ENCODE assay signal across 1 cellular context in the genomic region with DNA sequence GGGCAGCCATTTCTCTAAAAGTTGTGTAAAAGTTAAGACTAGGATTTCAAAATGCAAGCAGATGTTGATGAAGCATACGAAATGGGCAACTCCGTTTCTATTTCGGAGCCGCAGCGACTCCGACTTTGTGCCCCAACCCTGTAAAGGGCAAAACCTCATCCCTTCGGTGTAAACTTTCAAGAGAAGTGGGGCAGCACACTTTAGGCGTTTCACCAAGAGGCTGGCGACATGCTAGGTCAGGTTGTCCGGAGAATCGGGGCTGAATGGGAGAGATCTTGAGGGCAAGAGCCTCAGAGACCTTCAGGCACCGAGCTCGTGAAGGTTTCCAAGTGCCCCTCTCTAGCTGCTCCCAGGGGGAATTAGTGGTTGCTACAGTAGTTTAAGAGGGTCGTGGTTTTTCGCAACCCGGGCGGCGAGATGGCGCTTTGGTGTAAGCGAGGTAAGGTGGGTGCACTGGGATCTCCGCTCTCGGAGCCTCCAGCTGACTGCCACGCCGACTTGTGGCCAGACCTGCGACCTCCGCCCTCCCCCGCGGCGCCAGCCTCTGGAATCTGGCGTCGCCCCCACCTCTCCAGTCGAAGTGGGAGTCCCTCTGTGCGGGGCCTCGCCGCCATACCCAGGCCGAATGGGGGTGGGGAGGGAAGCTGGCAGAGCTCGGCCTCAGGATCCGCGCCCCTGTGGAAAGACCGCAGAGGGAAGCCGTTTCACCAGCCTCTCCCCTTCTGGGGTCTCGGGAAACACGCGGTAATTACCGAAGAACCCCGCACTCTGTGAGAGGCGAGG.
TF ChIP-seq lines count a peak whose summit lies in the region.

No MANE protein-coding gene starts in this region.

TF ChIP-seq in HepG2, 621 proteins besides CTCF, POLR2A, EP300 and RAD21 (continued from another document and continues in another):
- TF ChIP-seq, protein P1, sequence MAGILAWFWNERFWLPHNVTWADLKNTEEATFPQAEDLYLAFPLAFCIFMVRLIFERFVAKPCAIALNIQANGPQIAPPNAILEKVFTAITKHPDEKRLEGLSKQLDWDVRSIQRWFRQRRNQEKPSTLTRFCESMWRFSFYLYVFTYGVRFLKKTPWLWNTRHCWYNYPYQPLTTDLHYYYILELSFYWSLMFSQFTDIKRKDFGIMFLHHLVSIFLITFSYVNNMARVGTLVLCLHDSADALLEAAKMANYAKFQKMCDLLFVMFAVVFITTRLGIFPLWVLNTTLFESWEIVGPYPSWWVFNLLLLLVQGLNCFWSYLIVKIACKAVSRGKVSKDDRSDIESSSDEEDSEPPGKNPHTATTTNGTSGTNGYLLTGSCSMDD (CRISPR knock-in tag; IDR thresholded peaks at IDR 0.05): peak; percentile 75; the same call in 1 of the 2 replicates
- TF ChIP-seq PHB2 (IDR thresholded peaks at IDR 0.05; ENCODE audit: partially characterized antibody) (no peak), KAT2B (IDR thresholded peaks at IDR 0.05; ENCODE audit: borderline replicate concordance, low read depth, low read length) (no peak), ZNF891 (CRISPR knock-in tag; IDR thresholded peaks at IDR 0.05) (peak; percentile 69; the same call in 1 of the 2 replicates), ZNF337 (CRISPR knock-in tag; IDR thresholded peaks at IDR 0.05; ENCODE audit: borderline replicate concordance, low read depth) (no peak), ZNF557 (CRISPR knock-in tag; IDR thresholded peaks at IDR 0.05) (peak; percentile 84; the same call in 1 of the 2 replicates), MAZ (IDR thresholded peaks at IDR 0.05; ENCODE audit: borderline replicate concordance, low read depth, low read length) (peak; percentile 93), MAZ (CRISPR knock-in tag; IDR thresholded peaks at IDR 0.05; ENCODE audit: low read depth) (no peak; the same call in none of the 2 replicates), RFX3 (CRISPR knock-in tag; IDR thresholded peaks at IDR 0.05) (no peak), ELF4 (CRISPR knock-in tag; IDR thresholded peaks at IDR 0.05; ENCODE audit: borderline replicate concordance) (no peak), ZNF775 (CRISPR knock-in tag; IDR thresholded peaks at IDR 0.05; ENCODE audit: borderline replicate concordance) (no peak), MTA1 (CRISPR knock-in tag; IDR thresholded peaks at IDR 0.05; ENCODE audit: borderline replicate concordance) (peak; percentile 98), ZBTB38 (CRISPR knock-in tag; IDR thresholded peaks at IDR 0.05) (peak; percentile 31; the same call in 1 of the 2 replicates), SOX6 (IDR thresholded peaks at IDR 0.05) (no peak), SOX6 (CRISPR knock-in tag; IDR thresholded peaks at IDR 0.05) (peak; percentile 53; the same call in 1 of the 2 replicates), ATRX (CRISPR knock-in tag; IDR thresholded peaks at IDR 0.05; ENCODE audit: borderline replicate concordance) (no peak), MXD4 (CRISPR knock-in tag; IDR thresholded peaks at IDR 0.05) (no peak), EZH2 (conservative IDR thresholded peaks at IDR 0.05; ENCODE audit: low read depth, low read length) (no peak), ZNF460 (CRISPR knock-in tag; IDR thresholded peaks at IDR 0.05; ENCODE audit: borderline replicate concordance) (peak; percentile 84), ZNF772 (CRISPR knock-in tag; IDR thresholded peaks at IDR 0.05) (peak; percentile 32; the same call in 1 of the 2 replicates), SMARCE1 (IDR thresholded peaks at IDR 0.05; ENCODE audit: borderline replicate concordance) (no peak), ZNF768 (CRISPR knock-in tag; IDR thresholded peaks at IDR 0.05) (peak; percentile 73; the same call in 1 of the 2 replicates), KLF13 (CRISPR knock-in tag; IDR thresholded peaks at IDR 0.05) (peak; percentile 34; the same call in 1 of the 2 replicates), NR2F1 (CRISPR knock-in tag; IDR thresholded peaks at IDR 0.05) (no peak), MAFG (CRISPR knock-in tag; IDR thresholded peaks at IDR 0.05) (no peak), TCF7 (IDR thresholded peaks at IDR 0.05; ENCODE audit: low read depth) (no peak), SRSF1 (optimal IDR thresholded peaks at IDR 0.05; ENCODE audit: low read depth, low read length) (peak; percentile 99), TAF15 (IDR thresholded peaks at IDR 0.05; ENCODE audit: low read depth, low read length, poor library complexity, severe bottlenecking) (no peak), ZMYM2 (CRISPR knock-in tag; IDR thresholded peaks at IDR 0.05) (peak; percentile 87), CBX2 (IDR thresholded peaks at IDR 0.05; ENCODE audit: low read depth, low read length) (no peak; the same call in 1 of the 2 replicates), CBX2 (CRISPR knock-in tag; IDR thresholded peaks at IDR 0.05; ENCODE audit: low read depth) (peak; percentile 86), MIER2 (CRISPR knock-in tag; IDR thresholded peaks at IDR 0.05) (no peak), ZNF839 (CRISPR knock-in tag; IDR thresholded peaks at IDR 0.05; ENCODE audit: borderline replicate concordance) (0 out of 2 replicates have a peak, but pooled peaks have one; percentile 76), FLYWCH1 (CRISPR knock-in tag; IDR thresholded peaks at IDR 0.05) (no peak), ZSCAN21 (CRISPR knock-in tag; IDR thresholded peaks at IDR 0.05; ENCODE audit: borderline replicate concordance) (0 out of 2 replicates have a peak, but pooled peaks have one; percentile 27), ZFP1 (CRISPR knock-in tag; IDR thresholded peaks at IDR 0.05) (0 out of 2 replicates have a peak, but pooled peaks have one; percentile 8), KLF6 (CRISPR knock-in tag; IDR thresholded peaks at IDR 0.05) (no peak), REPIN1 (CRISPR knock-in tag; IDR thresholded peaks at IDR 0.05; ENCODE audit: borderline replicate concordance, low read depth) (no peak), ZNF552 (CRISPR knock-in tag; IDR thresholded peaks at IDR 0.05; ENCODE audit: borderline replicate concordance) (no peak; the same call in 1 of the 2 replicates)
- TF ChIP-seq, protein P2, sequence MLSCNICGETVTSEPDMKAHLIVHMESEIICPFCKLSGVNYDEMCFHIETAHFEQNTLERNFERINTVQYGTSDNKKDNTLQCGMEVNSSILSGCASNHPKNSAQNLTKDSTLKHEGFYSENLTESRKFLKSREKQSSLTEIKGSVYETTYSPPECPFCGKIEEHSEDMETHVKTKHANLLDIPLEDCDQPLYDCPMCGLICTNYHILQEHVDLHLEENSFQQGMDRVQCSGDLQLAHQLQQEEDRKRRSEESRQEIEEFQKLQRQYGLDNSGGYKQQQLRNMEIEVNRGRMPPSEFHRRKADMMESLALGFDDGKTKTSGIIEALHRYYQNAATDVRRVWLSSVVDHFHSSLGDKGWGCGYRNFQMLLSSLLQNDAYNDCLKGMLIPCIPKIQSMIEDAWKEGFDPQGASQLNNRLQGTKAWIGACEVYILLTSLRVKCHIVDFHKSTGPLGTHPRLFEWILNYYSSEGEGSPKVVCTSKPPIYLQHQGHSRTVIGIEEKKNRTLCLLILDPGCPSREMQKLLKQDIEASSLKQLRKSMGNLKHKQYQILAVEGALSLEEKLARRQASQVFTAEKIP (CRISPR knock-in tag; IDR thresholded peaks at IDR 0.05; ENCODE audit: borderline replicate concordance): no peak
- TF ChIP-seq, protein P3, sequence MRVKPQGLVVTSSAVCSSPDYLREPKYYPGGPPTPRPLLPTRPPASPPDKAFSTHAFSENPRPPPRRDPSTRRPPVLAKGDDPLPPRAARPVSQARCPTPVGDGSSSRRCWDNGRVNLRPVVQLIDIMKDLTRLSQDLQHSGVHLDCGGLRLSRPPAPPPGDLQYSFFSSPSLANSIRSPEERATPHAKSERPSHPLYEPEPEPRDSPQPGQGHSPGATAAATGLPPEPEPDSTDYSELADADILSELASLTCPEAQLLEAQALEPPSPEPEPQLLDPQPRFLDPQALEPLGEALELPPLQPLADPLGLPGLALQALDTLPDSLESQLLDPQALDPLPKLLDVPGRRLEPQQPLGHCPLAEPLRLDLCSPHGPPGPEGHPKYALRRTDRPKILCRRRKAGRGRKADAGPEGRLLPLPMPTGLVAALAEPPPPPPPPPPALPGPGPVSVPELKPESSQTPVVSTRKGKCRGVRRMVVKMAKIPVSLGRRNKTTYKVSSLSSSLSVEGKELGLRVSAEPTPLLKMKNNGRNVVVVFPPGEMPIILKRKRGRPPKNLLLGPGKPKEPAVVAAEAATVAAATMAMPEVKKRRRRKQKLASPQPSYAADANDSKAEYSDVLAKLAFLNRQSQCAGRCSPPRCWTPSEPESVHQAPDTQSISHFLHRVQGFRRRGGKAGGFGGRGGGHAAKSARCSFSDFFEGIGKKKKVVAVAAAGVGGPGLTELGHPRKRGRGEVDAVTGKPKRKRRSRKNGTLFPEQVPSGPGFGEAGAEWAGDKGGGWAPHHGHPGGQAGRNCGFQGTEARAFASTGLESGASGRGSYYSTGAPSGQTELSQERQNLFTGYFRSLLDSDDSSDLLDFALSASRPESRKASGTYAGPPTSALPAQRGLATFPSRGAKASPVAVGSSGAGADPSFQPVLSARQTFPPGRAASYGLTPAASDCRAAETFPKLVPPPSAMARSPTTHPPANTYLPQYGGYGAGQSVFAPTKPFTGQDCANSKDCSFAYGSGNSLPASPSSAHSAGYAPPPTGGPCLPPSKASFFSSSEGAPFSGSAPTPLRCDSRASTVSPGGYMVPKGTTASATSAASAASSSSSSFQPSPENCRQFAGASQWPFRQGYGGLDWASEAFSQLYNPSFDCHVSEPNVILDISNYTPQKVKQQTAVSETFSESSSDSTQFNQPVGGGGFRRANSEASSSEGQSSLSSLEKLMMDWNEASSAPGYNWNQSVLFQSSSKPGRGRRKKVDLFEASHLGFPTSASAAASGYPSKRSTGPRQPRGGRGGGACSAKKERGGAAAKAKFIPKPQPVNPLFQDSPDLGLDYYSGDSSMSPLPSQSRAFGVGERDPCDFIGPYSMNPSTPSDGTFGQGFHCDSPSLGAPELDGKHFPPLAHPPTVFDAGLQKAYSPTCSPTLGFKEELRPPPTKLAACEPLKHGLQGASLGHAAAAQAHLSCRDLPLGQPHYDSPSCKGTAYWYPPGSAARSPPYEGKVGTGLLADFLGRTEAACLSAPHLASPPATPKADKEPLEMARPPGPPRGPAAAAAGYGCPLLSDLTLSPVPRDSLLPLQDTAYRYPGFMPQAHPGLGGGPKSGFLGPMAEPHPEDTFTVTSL (CRISPR knock-in tag; IDR thresholded peaks at IDR 0.05; ENCODE audit: borderline replicate concordance): no peak; the same call in 1 of the 2 replicates
- TF ChIP-seq, protein P4, sequence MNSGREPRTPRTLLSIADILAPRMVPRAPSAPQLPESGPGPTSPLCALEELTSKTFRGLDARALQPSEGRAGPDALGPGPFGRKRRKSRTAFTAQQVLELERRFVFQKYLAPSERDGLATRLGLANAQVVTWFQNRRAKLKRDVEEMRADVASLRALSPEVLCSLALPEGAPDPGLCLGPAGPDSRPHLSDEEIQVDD (CRISPR knock-in tag; IDR thresholded peaks at IDR 0.05; ENCODE audit: borderline replicate concordance): no peak; the same call in 1 of the 2 replicates
- TF ChIP-seq, protein P5, sequence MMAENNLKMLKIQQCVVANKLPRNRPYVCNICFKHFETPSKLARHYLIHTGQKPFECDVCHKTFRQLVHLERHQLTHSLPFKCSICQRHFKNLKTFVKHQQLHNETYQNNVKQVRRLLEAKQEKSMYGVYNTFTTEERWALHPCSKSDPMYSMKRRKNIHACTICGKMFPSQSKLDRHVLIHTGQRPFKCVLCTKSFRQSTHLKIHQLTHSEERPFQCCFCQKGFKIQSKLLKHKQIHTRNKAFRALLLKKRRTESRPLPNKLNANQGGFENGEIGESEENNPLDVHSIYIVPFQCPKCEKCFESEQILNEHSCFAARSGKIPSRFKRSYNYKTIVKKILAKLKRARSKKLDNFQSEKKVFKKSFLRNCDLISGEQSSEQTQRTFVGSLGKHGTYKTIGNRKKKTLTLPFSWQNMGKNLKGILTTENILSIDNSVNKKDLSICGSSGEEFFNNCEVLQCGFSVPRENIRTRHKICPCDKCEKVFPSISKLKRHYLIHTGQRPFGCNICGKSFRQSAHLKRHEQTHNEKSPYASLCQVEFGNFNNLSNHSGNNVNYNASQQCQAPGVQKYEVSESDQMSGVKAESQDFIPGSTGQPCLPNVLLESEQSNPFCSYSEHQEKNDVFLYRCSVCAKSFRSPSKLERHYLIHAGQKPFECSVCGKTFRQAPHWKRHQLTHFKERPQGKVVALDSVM (CRISPR knock-in tag; IDR thresholded peaks at IDR 0.05): peak; percentile 88
- TF ChIP-seq, protein P6, sequence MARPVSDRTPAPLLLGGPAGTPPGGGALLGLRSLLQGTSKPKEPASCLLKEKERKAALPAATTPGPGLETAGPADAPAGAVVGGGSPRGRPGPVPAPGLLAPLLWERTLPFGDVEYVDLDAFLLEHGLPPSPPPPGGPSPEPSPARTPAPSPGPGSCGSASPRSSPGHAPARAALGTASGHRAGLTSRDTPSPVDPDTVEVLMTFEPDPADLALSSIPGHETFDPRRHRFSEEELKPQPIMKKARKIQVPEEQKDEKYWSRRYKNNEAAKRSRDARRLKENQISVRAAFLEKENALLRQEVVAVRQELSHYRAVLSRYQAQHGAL (CRISPR knock-in tag; IDR thresholded peaks at IDR 0.05; ENCODE audit: not compliant biosample characterization): peak; percentile 76
- TF ChIP-seq, protein P7, sequence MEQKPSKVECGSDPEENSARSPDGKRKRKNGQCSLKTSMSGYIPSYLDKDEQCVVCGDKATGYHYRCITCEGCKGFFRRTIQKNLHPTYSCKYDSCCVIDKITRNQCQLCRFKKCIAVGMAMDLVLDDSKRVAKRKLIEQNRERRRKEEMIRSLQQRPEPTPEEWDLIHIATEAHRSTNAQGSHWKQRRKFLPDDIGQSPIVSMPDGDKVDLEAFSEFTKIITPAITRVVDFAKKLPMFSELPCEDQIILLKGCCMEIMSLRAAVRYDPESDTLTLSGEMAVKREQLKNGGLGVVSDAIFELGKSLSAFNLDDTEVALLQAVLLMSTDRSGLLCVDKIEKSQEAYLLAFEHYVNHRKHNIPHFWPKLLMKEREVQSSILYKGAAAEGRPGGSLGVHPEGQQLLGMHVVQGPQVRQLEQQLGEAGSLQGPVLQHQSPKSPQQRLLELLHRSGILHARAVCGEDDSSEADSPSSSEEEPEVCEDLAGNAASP (CRISPR knock-in tag; IDR thresholded peaks at IDR 0.05; ENCODE audit: borderline replicate concordance): peak; percentile 53
- TF ChIP-seq, protein P8, sequence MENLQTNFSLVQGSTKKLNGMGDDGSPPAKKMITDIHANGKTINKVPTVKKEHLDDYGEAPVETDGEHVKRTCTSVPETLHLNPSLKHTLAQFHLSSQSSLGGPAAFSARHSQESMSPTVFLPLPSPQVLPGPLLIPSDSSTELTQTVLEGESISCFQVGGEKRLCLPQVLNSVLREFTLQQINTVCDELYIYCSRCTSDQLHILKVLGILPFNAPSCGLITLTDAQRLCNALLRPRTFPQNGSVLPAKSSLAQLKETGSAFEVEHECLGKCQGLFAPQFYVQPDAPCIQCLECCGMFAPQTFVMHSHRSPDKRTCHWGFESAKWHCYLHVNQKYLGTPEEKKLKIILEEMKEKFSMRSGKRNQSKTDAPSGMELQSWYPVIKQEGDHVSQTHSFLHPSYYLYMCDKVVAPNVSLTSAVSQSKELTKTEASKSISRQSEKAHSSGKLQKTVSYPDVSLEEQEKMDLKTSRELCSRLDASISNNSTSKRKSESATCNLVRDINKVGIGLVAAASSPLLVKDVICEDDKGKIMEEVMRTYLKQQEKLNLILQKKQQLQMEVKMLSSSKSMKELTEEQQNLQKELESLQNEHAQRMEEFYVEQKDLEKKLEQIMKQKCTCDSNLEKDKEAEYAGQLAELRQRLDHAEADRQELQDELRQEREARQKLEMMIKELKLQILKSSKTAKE (CRISPR knock-in tag; IDR thresholded peaks at IDR 0.05; ENCODE audit: borderline replicate concordance): peak; percentile 65; the same call in 1 of the 2 replicates
- TF ChIP-seq, protein P9, sequence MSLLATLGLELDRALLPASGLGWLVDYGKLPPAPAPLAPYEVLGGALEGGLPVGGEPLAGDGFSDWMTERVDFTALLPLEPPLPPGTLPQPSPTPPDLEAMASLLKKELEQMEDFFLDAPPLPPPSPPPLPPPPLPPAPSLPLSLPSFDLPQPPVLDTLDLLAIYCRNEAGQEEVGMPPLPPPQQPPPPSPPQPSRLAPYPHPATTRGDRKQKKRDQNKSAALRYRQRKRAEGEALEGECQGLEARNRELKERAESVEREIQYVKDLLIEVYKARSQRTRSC (CRISPR knock-in tag; IDR thresholded peaks at IDR 0.05; ENCODE audit: low read depth): peak; percentile 75; the same call in 1 of the 2 replicates
